1 cellular context compared by ENCODE assay signal in the genomic region with DNA sequence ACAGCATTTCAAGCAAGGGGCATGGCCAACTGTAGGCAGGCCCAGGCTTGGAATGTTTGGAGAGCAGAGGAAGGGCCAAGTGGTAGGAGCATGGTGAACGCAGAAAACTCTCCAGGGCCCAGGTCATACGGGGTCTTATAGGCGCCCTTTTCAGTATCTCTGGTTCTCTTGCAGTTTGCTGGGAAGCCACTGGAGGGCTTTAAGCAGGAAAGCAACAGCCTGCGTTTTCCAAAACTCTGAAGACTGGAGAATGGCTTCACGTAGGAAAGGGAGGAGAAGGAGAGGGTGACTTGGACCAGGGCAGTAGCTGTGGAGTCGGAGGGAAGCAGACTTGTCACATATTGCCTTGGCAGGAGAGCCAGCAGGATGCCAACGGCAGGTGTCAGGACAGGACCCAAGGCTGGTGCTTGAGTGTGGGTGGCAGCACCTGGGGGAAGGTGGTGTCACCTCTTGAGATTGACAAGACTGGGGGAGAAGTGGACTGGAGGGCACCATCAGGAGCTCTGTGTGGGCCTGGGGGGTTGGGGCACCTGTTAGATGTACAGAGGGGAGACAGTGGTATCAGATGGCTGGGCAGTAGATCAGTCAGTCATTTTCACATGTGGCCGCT.
TF ChIP-seq lines count a peak whose summit lies in the region.

No MANE protein-coding gene starts in this region.

TF ChIP-seq in K562, 482 proteins besides CTCF, POLR2A, EP300 and RAD21:
- TF ChIP-seq MEF2D (tag; conservative IDR thresholded peaks at IDR 0.05; ENCODE audit: low read depth) (no peak), SMC3 (conservative IDR thresholded peaks at IDR 0.05; ENCODE audit: insufficient read depth, low read depth, low read length) (peak; percentile 25; the same call in 1 of the 2 replicates)
TF ChIP-seq in K562: peak in this region for 1.
